In genomic region chr16:381788-382717, GRCh38 we compare ENCODE assay signal across 8 cellular contexts. TPM values are rescaled to one million over a fixed set of nuclear protein-coding genes. Genes with fewer than 3 reads are reported as not detected.
DNase-seq lines count a peak whose midpoint lies in the region; ATAC-seq, FAIRE-seq and TF ChIP-seq lines count a peak whose summit lies in the region.

PGAP6 (minus strand) TSS chr16:381978; CDS start chr16:381821, 157 bp downstream.

- H3K4me3 Mint-ChIP-seq in H9: peak within 1 kb of the TSS; percentile 83 to 91

- no peak within 1 kb of the TSS; the same call in 1 of the 2 replicates for H3K14ac ChIP-seq in H9 (ENCODE audit: insufficient read depth, low read length)

- no peak within 1 kb of the TSS for H3K4ac ChIP-seq in H9 (ENCODE audit: low read depth, low read length)

- TF ChIP-seq POLR2A in endothelial cell of umbilical vein (IDR thresholded peaks at IDR 0.05; ENCODE audit: low read depth, low read length): no peak

- no peak for ATAC-seq in GM18870 (IDR thresholded peaks at IDR 0.05; ENCODE audit: unreplicated experiment)

- H2BK5ac ChIP-seq in H9 (ENCODE audit: insufficient read length, low read length): no peak within 1 kb of the TSS

- WGBS in H9 (ENCODE audit: extremely low coverage, insufficient read length, low lambda C conversion rate): no CpG with 5 or more reads among the region's 123 CpGs

- H2BK12ac ChIP-seq in H9 (ENCODE audit: insufficient read length, low read depth, low read length): no peak within 1 kb of the TSS

- H3K4me2 ChIP-seq in H9 (ENCODE audit: insufficient read depth, insufficient read length, low read length) (peak within 1 kb of the TSS; percentile 71), endothelial cell of umbilical vein (ENCODE audit: insufficient read depth, low read length) (peak within 1 kb of the TSS; percentile 89)

- no peaks in the 10 kb centered on the region; the same call in 1 of the 2 replicates for H3K79me2 ChIP-seq in H9 (ENCODE audit: insufficient read depth, low read length)
- H3K79me2 ChIP-seq in endothelial cell of umbilical vein (ENCODE audit: control insufficient read depth, insufficient read depth, low read length): peaks cover 26% of the 10 kb centered on the region

- peaks cover 0 to 8% of the 10 kb centered on the region in 2 experiments for H3K36me3 ChIP-seq in endothelial cell of umbilical vein (ENCODE audit: control insufficient read depth in 2 of 2, extremely low read depth in 1 of 2, insufficient read depth in 2 of 2, low read length in 2 of 2)

- no TSS peak for BruUV-seq in endothelial cell of umbilical vein (replicated peaks; lab: Mats Ljungman, UMichigan)

- POLR2A ChIA-PET in endothelial cell of umbilical vein (lab: Charles Lee): interaction anchor here (0.7 kb wide), 2 partner anchors 16 to 30 kb away, joined by 4 to 10 read pairs; partner anchors contain the start of gene AXIN1

- H4K20me1 ChIP-seq in H9 (ENCODE audit: control insufficient read depth, insufficient read depth, insufficient read length): no peaks in the 10 kb centered on the region
- no peaks in the 10 kb centered on the region for H4K20me1 ChIP-seq in endothelial cell of umbilical vein (replicated peaks; ENCODE audit: control insufficient read depth, extremely low read depth, insufficient read depth, low read length)

- H3K9me3 ChIP-seq in H9 (ENCODE audit: control insufficient read depth, low read depth, low read length): no peaks in the 10 kb centered on the region
- H3K9me3 ChIP-seq in endothelial cell of umbilical vein (replicated peaks; ENCODE audit: control insufficient read depth, insufficient read depth, low read length): no peaks in the 10 kb centered on the region

- intact Hi-C loops in endothelial cell of umbilical vein (cut with micrococcal nuclease): loop anchor here (1.0 kb wide), 1 partner anchor 12 kb away; the partner anchor contains the start of gene MRPL28

- H3K4me3 ChIP-seq in endothelial cell of umbilical vein (replicated peaks in 1 of 3; ENCODE audit: insufficient read depth in 1 of 3, low read depth in 1 of 3, low read length in 3 of 3): peak within 1 kb of the TSS; percentile 67 to 93 (median 83)

- peaks cover 9% of the 10 kb centered on the region for H3K23me2 ChIP-seq in H9 (ENCODE audit: insufficient read length, low read depth, low read length, poor library complexity, severe bottlenecking)

- H3K27me3 ChIP-seq in H9 (ENCODE audit: insufficient read depth, low read length): no peaks in the 10 kb centered on the region
- H3K27me3 ChIP-seq in endothelial cell of umbilical vein (ENCODE audit: control insufficient read depth in 2 of 2, insufficient read depth in 2 of 2, low read length in 2 of 2): no peaks in the 10 kb centered on the region

- peak within 1 kb of the TSS in 1 of 3 experiments; percentile 65; a peak in 1 of 7 replicates for H3K27ac Mint-ChIP-seq in H9

- no peaks in the 10 kb centered on the region for H3K9me3 Mint-ChIP-seq in H9

- no peak within 1 kb of the TSS for H3K18ac ChIP-seq in H9 (ENCODE audit: insufficient read length, low read depth, low read length)

- peak; percentile 60 for FAIRE-seq in endothelial cell of umbilical vein (lab: Jason Lieb, UNC)

- H2AK5ac ChIP-seq in H9 (ENCODE audit: insufficient read length, low read length): no peak within 1 kb of the TSS

- no peak within 1 kb of the TSS for H4K8ac ChIP-seq in H9 (replicated peaks; ENCODE audit: insufficient read length, low read depth, low read length)

- no peak within 1 kb of the TSS for H3K23ac ChIP-seq in H9 (ENCODE audit: insufficient read length, low read depth, low read length)

- H2BK120ac ChIP-seq in H9 (ENCODE audit: low read depth, low read length, poor library complexity, severe bottlenecking): no peak within 1 kb of the TSS

- H3K9ac ChIP-seq in H9 (ENCODE audit: extremely low read depth, insufficient read length, low read length) (peak within 1 kb of the TSS; percentile 28), endothelial cell of umbilical vein (replicated peaks; ENCODE audit: extremely low read depth, insufficient read depth, low read length) (peak within 1 kb of the TSS; percentile 67)

- no peak within 1 kb of the TSS for H3K56ac ChIP-seq in H9 (ENCODE audit: insufficient read length, low read depth, low read length)

- dilution Hi-C loops in endothelial cell of umbilical vein (cut with MboI; ENCODE audit: extremely low pct_ligation_motif_present, low sequenced_read_pairs): no loop called here

- H3K36me3 Mint-ChIP-seq in H9 (ENCODE audit: insufficient read depth in 1 of 3, low read depth in 3 of 3): peaks cover 0 to 13% (median 0%) of the 10 kb centered on the region in 3 experiments; a peak in 4 of 7 replicates

- no peaks in the 10 kb centered on the region for H3K79me1 ChIP-seq in H9 (ENCODE audit: insufficient read depth, low read depth, low read length, poor library complexity, severe bottlenecking)

- no peak within 1 kb of the TSS for H2BK20ac ChIP-seq in H9 (ENCODE audit: low read depth, low read length, poor library complexity, severe bottlenecking)

- H3K27ac ChIP-seq in H9 (ENCODE audit: insufficient read length, low read depth, low read length): no peak within 1 kb of the TSS
- no peak within 1 kb of the TSS for H3K27ac ChIP-seq in endothelial cell of umbilical vein (ENCODE audit: insufficient read depth, low read depth, low read length)

- CTCF ChIA-PET in endothelial cell of umbilical vein (lab: Charles Lee): interaction anchor here (1.2 to 2.2 kb wide), 4 partner anchors 10 to 113 kb away, joined by 3 to 8 read pairs (median 6); no protein-coding TSS in a partner anchor

- H2BK15ac ChIP-seq in H9 (ENCODE audit: low read depth, low read length): no peak within 1 kb of the TSS

- no peak within 1 kb of the TSS for H4K91ac ChIP-seq in H9 (ENCODE audit: insufficient read length, low read depth, low read length)

- no peak within 1 kb of the TSS for H2AFZ ChIP-seq in H9 (ENCODE audit: low read length)
- H2AFZ ChIP-seq in endothelial cell of umbilical vein (ENCODE audit: low read depth, low read length): peak within 1 kb of the TSS; percentile 81

- TF ChIP-seq CTCF in GM10266 (IDR thresholded peaks at IDR 0.05; ENCODE audit: control insufficient read depth, insufficient read depth, low read depth, missing control alignments) (no peak), H9 (conservative IDR thresholded peaks at IDR 0.05) (no peak), endothelial cell of umbilical vein (IDR thresholded peaks at IDR 0.05; ENCODE audit: extremely low read depth in 1 of 2, insufficient read depth in 1 of 2, low read depth in 1 of 2, low read length in 2 of 2) (no peak)

- DNase-seq in GM10266 (ENCODE audit: extremely low spot score): peak; percentile 99
- no peak for DNase-seq in H9
- DNase-seq in NCI-H2227 (lab: John Stamatoyannopoulos, UW; ENCODE audit: unreplicated experiment): peak; percentile 84
- peak; percentile 83 for DNase-seq in activated CD8-positive, alpha-beta memory T cell treated with anti-CD3 and anti-CD28 coated beads, Interleukin-2, amount 50 U/mL, for 48 hours
- peak; percentile 26 for DNase-seq in endothelial cell of umbilical vein (ENCODE audit: low read depth, low spot score)
- DNase-seq in middle frontal gyrus (ENCODE audit: extremely low spot score, low spot score): peak; percentile 14
- peak; percentile 32 to 60 for DNase-seq in stimulated activated CD8-positive, alpha-beta memory T cell treated with anti-CD3 and anti-CD28 coated beads, Interleukin-2, amount 100 ng/mL, for 1 hour (ENCODE audit: low read depth in 2 of 2)

- peaks cover 29 to 51% of the 10 kb centered on the region in 2 experiments for H3K4me1 Mint-ChIP-seq in H9

- H3K27me3 Mint-ChIP-seq in H9 (ENCODE audit: low read depth): peaks cover 3% of the 10 kb centered on the region; the same call in 1 of the 2 replicates

- no peak within 1 kb of the TSS for H3T11ph ChIP-seq in H9 (ENCODE audit: low read length)

- no peaks in the 10 kb centered on the region for H3K9me1 ChIP-seq in endothelial cell of umbilical vein (replicated peaks; ENCODE audit: control insufficient read depth, extremely low read depth, insufficient read depth, low read length)

- H3K4me1 ChIP-seq in H9 (ENCODE audit: insufficient read depth, low read length): no peaks in the 10 kb centered on the region; the same call in 1 of the 2 replicates
- peaks cover 20% of the 10 kb centered on the region for H3K4me1 ChIP-seq in endothelial cell of umbilical vein (ENCODE audit: control insufficient read depth, extremely low read depth, insufficient read depth, low read length)

- H4K5ac ChIP-seq in H9 (ENCODE audit: insufficient read length, low read depth, low read length): no peak within 1 kb of the TSS

TF ChIP-seq in endothelial cell of umbilical vein, 7 proteins besides CTCF, POLR2A, EP300 and RAD21:
- TF ChIP-seq POLR2AphosphoS5 (IDR thresholded peaks at IDR 0.05; ENCODE audit: insufficient read depth, low read depth, low read length): no peak

RNA-seq across cellular contexts. Expression of gene PGAP6, which starts in this region (rescaled TPM):
- 111 and 114 TPM in 2 replicates for total RNA-seq in H9 (2021)
- total RNA-seq in endothelial cell of umbilical vein: 88.1 and 89.8 TPM in 2 replicates
- polyA plus RNA-seq in endothelial cell of umbilical vein: 365 and 484 TPM in 2 replicates
- 169 and 201 TPM in 2 replicates for polyA plus RNA-seq in endothelial cell of umbilical vein (2011; cell fraction: cytosol; rRNA removed)
- 127 and 155 TPM in 2 replicates for polyA plus RNA-seq in endothelial cell of umbilical vein (2011; cell fraction: nucleus; rRNA removed)
- polyA plus RNA-seq in endothelial cell of umbilical vein (2012): 90.7 and 148 TPM in 2 replicates
- 166 and 233 TPM in 2 replicates for polyA minus RNA-seq in endothelial cell of umbilical vein
- polyA minus RNA-seq in endothelial cell of umbilical vein (2011; cell fraction: cytosol; rRNA and poly(A)+ RNA removed): 27.0 TPM
- polyA minus RNA-seq in endothelial cell of umbilical vein (2011; cell fraction: nucleus; rRNA and poly(A)+ RNA removed): 51.9 and 54.7 TPM in 2 replicates
